ENCODE assay signal across 22 cellular contexts in the genomic region with DNA sequence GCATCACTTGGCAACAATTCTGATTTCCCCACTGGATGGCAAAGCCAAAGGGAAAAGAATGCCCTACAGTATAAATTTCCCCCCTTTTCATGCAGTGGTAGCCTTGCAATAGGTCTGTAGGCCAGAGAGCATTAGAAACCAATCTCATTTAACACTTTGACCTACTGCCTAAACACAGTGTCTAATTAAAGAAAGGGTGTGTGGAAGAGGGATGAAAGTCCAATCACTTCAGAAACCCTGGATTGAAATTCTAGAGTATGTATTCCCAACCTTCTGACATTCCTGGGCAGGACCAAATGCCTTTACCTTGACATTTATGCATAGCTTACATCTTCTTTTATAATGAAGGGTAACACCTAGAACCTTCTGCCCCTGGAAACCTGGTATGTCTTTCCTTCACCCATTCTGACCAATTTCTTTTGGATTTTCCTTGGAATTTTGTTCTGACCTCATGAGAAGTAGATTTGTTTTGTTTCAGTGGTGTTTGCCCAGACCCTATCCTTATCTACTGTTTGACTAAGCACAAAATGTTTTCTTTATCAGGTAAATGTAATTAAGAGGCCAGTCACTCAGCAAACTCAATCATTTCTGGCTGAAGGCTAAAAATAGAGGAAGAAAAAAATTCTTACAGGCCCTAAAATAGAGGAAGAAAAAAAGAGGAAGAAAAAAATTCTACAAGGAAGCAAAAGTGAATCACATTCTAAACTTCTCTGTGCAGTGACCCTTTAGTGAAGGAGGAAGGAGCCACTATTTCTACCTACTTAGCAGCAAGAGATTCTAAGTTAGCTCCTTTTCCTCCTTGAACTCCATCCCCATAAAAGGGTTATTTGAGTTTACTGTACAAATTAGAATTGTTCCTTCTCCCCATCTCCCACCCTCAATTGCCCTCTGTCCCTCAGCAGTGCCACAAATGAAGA.
DNase-seq lines count a peak whose midpoint lies in the region; ATAC-seq, FAIRE-seq and TF ChIP-seq lines count a peak whose summit lies in the region.
"Had no signal": no experiment of that assay in that cellular context is flagged by ENCODE, and none has a peak within 500 bp of the region (broad histone marks: within the 10 kb centered on the region; RNA-seq: fewer than 3 reads in every experiment).

No MANE protein-coding gene starts in this region.

- TF ChIP-seq RAD21 in HepG2 (CRISPR knock-in tag; IDR thresholded peaks at IDR 0.05) = no peak

- TF ChIP-seq EP300 in HepG2 (IDR thresholded peaks at IDR 0.05; ENCODE audit: low read depth in 2 of 2, low read length in 2 of 2) = no peak
- no peak for TF ChIP-seq EP300 in HepG2 (CRISPR knock-in tag; IDR thresholded peaks at IDR 0.05; ENCODE audit: borderline replicate concordance)

- BruUV-seq in HepG2 (replicated peaks; lab: Mats Ljungman, UMichigan) = no TSS peak

- in situ Hi-C loops in HepG2 (cut with HindIII; ENCODE audit: extremely low pct_ligation_motif_present, low pct_unique_long_range_greater_than_20kb) = no loop called here

- H3K4me1 ChIP-seq in right lobe of liver (no peaks in the 10 kb centered on the region), HepG2 (ENCODE audit: insufficient read depth, low read length) (no peaks in the 10 kb centered on the region)

- POLR2A ChIA-PET in HepG2 (lab: Yijun Ruan, JAX) (no interaction called here), RWPE1 (lab: Yijun Ruan, JAX; ENCODE audit: low non-redundant PET) (no interaction called here)

- H3K27ac ChIP-seq in right lobe of liver (no peak overlapping the region), HepG2 (ENCODE audit: extremely low read length, insufficient read depth, low read length) (no peak overlapping the region), RWPE1 (no peak overlapping the region)
- H3K27ac ChIP-seq: body of pancreas, PC-9 had no signal

- no peaks in the 10 kb centered on the region for H3K79me2 ChIP-seq in HepG2 (ENCODE audit: insufficient read depth, low read length)

- intact Hi-C loops in right lobe of liver (cut with DNase I) (no loop called here), HepG2 (cut with micrococcal nuclease; ENCODE audit: unreplicated experiment) (no loop called here)

- TF ChIP-seq POLR2A in right lobe of liver (IDR thresholded peaks at IDR 0.05) (no peak), HepG2 (IDR thresholded peaks at IDR 0.05; ENCODE audit: insufficient read depth in 1 of 2, low read depth in 2 of 2, low read length in 2 of 2) (no peak)

- H3K36me3 ChIP-seq in right lobe of liver (no peaks in the 10 kb centered on the region), HepG2 (replicated peaks in 1 of 2; ENCODE audit: control insufficient read depth in 1 of 2, insufficient read depth in 2 of 2, low read length in 2 of 2) (no peaks in the 10 kb centered on the region)

- H3K27me3 ChIP-seq in right lobe of liver (no peaks in the 10 kb centered on the region), HepG2 (ENCODE audit: control insufficient read depth in 1 of 2, insufficient read depth in 2 of 2, low read length in 2 of 2) (no peaks in the 10 kb centered on the region)
- H3K27me3 ChIP-seq: body of pancreas had no signal

- DNase-seq in right lobe of liver (no peak), HepG2 (ENCODE audit: low spot score) (no peak), left lobe of liver (ENCODE audit: low spot score) (no peak), RWPE1 (ENCODE audit: low spot score) (no peak)
- no peak for DNase-seq in activated T-cell treated with anti-CD3 and anti-CD28 coated beads, Interleukin-2, amount 50 U/mL, for 48 hours
- DNase-seq: activated CD4-positive, alpha-beta T cell treated with anti-CD3 and anti-CD28 coated beads for 36 hours; body of pancreas; CD4-positive, alpha-beta T cell; NCI-H1105 treated with DMSO at 0.1 percent for 48 hours; NCI-H524; occipital lobe; PC-9; stimulated activated CD4-positive, alpha-beta T cell treated with anti-CD3 and anti-CD28 coated beads, Interleukin-1b, Interleukin-23, amount 100 ng/mL, for 48 hours; stimulated activated naive CD8-positive, alpha-beta T cell treated with anti-CD3 and anti-CD28 coated beads, Interleukin-15, Interleukin-2, amounts not matched to agents 100 U/mL and 50 U/mL, for 24 hours; T1000 had no signal

- CTCF ChIA-PET in HepG2 (lab: Yijun Ruan, JAX; ENCODE audit: low intra/inter-chr PET ratio, low total read pairs) = no interaction called here
- CTCF ChIA-PET in RWPE1 (lab: Yijun Ruan, JAX) = no interaction called here

- H2AFZ ChIP-seq in HepG2 (ENCODE audit: low read length) = no peak overlapping the region
- H2AFZ ChIP-seq: PC-9 had no signal

- H3K9ac ChIP-seq in HepG2 (ENCODE audit: insufficient read depth, low read depth, low read length) = no peak overlapping the region

- ATAC-seq in right lobe of liver = peak in 3 of 4 donors; percentile 26 to 69 (median 33)
- ATAC-seq in HepG2 = no peak
- ATAC-seq in SK-N-SH treated with all-trans-retinoic acid at 6 μM for 48 hours = no peak
- ATAC-seq in left lobe of liver = peak; percentile 26
- ATAC-seq in HG03469 (IDR thresholded peaks at IDR 0.05; ENCODE audit: unreplicated experiment) = no peak
- no peak for ATAC-seq in GM18517 (IDR thresholded peaks at IDR 0.05; ENCODE audit: unreplicated experiment)
- ATAC-seq: activated CD4-positive, alpha-beta T cell treated with anti-CD3 and anti-CD28 coated beads for 36 hours; body of pancreas; stimulated activated naive CD8-positive, alpha-beta T cell treated with anti-CD3 and anti-CD28 coated beads, Interleukin-15, Interleukin-2, amounts not matched to agents 100 U/mL and 50 U/mL, for 24 hours had no signal

- no peaks in the 10 kb centered on the region for H3K9me3 ChIP-seq in right lobe of liver
- H3K9me3 ChIP-seq in HepG2 (ENCODE audit: low read length) = peaks cover 94% of the 10 kb centered on the region
- H3K9me3 ChIP-seq: body of pancreas had no signal

- H3K4me3 ChIP-seq in right lobe of liver (no peak overlapping the region), HepG2 (replicated peaks in 1 of 3; ENCODE audit: insufficient read depth in 1 of 3, low read depth in 2 of 3, low read length in 3 of 3) (no peak overlapping the region)
- H3K4me3 ChIP-seq: body of pancreas, lung, PC-9 had no signal

- no peak for TF ChIP-seq CTCF in right lobe of liver (IDR thresholded peaks at IDR 0.05)
- no peak for TF ChIP-seq CTCF in HepG2 (CRISPR knock-in tag; IDR thresholded peaks at IDR 0.05)
- no peak for TF ChIP-seq CTCF in RWPE1 (conservative IDR thresholded peaks at IDR 0.05; ENCODE audit: low read depth)

- H3K4me2 ChIP-seq in HepG2 (ENCODE audit: low read depth, low read length) = no peak overlapping the region
- H3K4me2 ChIP-seq: PC-9 had no signal

- FAIRE-seq in HepG2 (lab: Jason Lieb, UNC) = no peak
- FAIRE-seq: A204.1, endothelial cell of umbilical vein, islet of Langerhans had no signal

- no peaks in the 10 kb centered on the region for H4K20me1 ChIP-seq in HepG2 (ENCODE audit: insufficient read depth, low read length)

TF ChIP-seq in HepG2, 621 proteins besides CTCF, POLR2A, EP300 and RAD21 (continues in another document):
- TF ChIP-seq, protein P1, sequence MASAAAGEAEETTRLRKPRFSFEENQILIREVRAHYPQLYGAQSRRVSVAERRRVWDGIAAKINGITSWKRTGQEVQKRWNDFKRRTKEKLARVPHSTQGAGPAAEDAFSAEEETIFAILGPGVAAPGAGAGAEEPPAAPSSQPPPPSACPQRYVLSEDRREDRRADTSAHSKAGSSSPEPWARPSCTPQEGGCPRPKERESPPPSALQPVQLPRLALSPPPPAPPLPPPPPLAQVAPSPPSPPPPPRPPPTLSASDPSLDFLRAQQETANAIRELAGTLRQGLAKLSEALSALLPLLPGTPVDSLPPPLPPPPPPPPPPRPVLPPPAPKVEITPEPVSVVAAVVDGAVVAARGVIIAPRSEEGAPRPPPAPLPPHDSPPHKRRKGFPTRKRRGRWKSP (CRISPR knock-in tag; IDR thresholded peaks at IDR 0.05) = no peak
- TF ChIP-seq SMARCE1 (IDR thresholded peaks at IDR 0.05; ENCODE audit: borderline replicate concordance) = no peak
- TF ChIP-seq ZNF232 (CRISPR knock-in tag; IDR thresholded peaks at IDR 0.05; ENCODE audit: borderline replicate concordance) = no peak
- TF ChIP-seq EHMT2 (IDR thresholded peaks at IDR 0.05; ENCODE audit: borderline replicate concordance, low read depth, low read length) = no peak
- TF ChIP-seq MIER3 (CRISPR knock-in tag; IDR thresholded peaks at IDR 0.05; ENCODE audit: borderline replicate concordance) = no peak
- TF ChIP-seq ZBTB7A (CRISPR knock-in tag; IDR thresholded peaks at IDR 0.05) = no peak
- TF ChIP-seq ZNF441 (CRISPR knock-in tag; IDR thresholded peaks at IDR 0.05; ENCODE audit: borderline replicate concordance) = no peak
- no peak for TF ChIP-seq PITX1 (CRISPR knock-in tag; IDR thresholded peaks at IDR 0.05)
- TF ChIP-seq ZNF543 (CRISPR knock-in tag; IDR thresholded peaks at IDR 0.05) = no peak
- no peak for TF ChIP-seq ZNF264 (CRISPR knock-in tag; IDR thresholded peaks at IDR 0.05)
- TF ChIP-seq SCMH1 (CRISPR knock-in tag; IDR thresholded peaks at IDR 0.05; ENCODE audit: borderline replicate concordance) = no peak
- TF ChIP-seq SETDB1 (CRISPR knock-in tag; IDR thresholded peaks at IDR 0.05; ENCODE audit: borderline replicate concordance) = no peak

TF ChIP-seq in SK-N-SH treated with all-trans-retinoic acid at 6 μM for 48 hours, 23 proteins besides CTCF, POLR2A, EP300 and RAD21 (continues in another document):
- TF ChIP-seq PPARA (CRISPR knock-in tag; IDR thresholded peaks at IDR 0.05; ENCODE audit: borderline replicate concordance) = no peak
- TF ChIP-seq, protein P2, sequence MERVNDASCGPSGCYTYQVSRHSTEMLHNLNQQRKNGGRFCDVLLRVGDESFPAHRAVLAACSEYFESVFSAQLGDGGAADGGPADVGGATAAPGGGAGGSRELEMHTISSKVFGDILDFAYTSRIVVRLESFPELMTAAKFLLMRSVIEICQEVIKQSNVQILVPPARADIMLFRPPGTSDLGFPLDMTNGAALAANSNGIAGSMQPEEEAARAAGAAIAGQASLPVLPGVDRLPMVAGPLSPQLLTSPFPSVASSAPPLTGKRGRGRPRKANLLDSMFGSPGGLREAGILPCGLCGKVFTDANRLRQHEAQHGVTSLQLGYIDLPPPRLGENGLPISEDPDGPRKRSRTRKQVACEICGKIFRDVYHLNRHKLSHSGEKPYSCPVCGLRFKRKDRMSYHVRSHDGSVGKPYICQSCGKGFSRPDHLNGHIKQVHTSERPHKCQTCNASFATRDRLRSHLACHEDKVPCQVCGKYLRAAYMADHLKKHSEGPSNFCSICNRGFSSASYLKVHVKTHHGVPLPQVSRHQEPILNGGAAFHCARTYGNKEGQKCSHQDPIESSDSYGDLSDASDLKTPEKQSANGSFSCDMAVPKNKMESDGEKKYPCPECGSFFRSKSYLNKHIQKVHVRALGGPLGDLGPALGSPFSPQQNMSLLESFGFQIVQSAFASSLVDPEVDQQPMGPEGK (CRISPR knock-in tag; IDR thresholded peaks at IDR 0.05; ENCODE audit: borderline replicate concordance) = no peak
- TF ChIP-seq ISL1 (CRISPR knock-in tag; IDR thresholded peaks at IDR 0.05) = 0 out of 2 replicates have a peak, but pooled peaks have one; percentile 32

Comparison
In these comparisons a context has a peak if more than half of its experiments do, and no peak if none do; other contexts are left out.
1. ATAC-seq: peak in right lobe of liver (3 of 4) and left lobe of liver (single experiment); none in HepG2 (single experiment), SK-N-SH treated with all-trans-retinoic acid at 6 μM for 48 hours (single experiment), HG03469 (single experiment) and GM18517 (single experiment).